ENCODE assay signal across 22 cellular contexts in genomic region chr3:10280571-10280970, GRCh38. TPM values are rescaled to one million over a fixed set of nuclear protein-coding genes. Genes with fewer than 3 reads are reported as not detected.
"Had no signal": no experiment of that assay in that cellular context is flagged by ENCODE, and none has a peak within 500 bp of the region (broad histone marks: within the 10 kb centered on the region; RNA-seq: fewer than 3 reads in every experiment).

No MANE protein-coding gene starts in this region.

- H3K4me3 ChIP-seq: cardiac muscle cell, lung, thoracic aorta, upper lobe of left lung had no signal

- ATAC-seq: activated CD8-positive, alpha-beta memory T cell treated with anti-CD3 and anti-CD28 coated beads, Interleukin-2, amount 10 ng/mL, durations not matched to agents 7 days and 5 days; activated naive CD4-positive, alpha-beta T cell treated with anti-CD3 and anti-CD28 coated beads, Interleukin-2, amount 50 U/mL, for 72 hours; effector memory CD8-positive, alpha-beta T cell; foreskin keratinocyte; left lobe of liver; stimulated activated naive B cell treated with anti-CD40 and anti-IgM and Interleukin-4, amounts not matched to agents 10 μg/mL and 1 μg/mL and 100 μg/mL, for 72 hours had no signal

- H3K4me3 Mint-ChIP-seq: activated B cell treated with CpG ODN at 0.5 μM for 24 hours; activated CD8-positive, alpha-beta memory T cell treated with anti-CD3 and anti-CD28 coated beads, Interleukin-2, amount 10 ng/mL, durations not matched to agents 7 days and 5 days; effector memory CD8-positive, alpha-beta T cell; nephron progenitor cell; stimulated activated naive B cell treated with anti-CD40 and anti-IgM and Interleukin-4, amounts not matched to agents 10 μg/mL and 1 μg/mL and 100 μg/mL, for 72 hours had no signal

- H3K27ac Mint-ChIP-seq: activated B cell treated with CpG ODN at 0.5 μM for 24 hours; activated CD8-positive, alpha-beta memory T cell treated with anti-CD3 and anti-CD28 coated beads, Interleukin-2, amount 10 ng/mL, durations not matched to agents 7 days and 5 days; activated naive CD4-positive, alpha-beta T cell treated with anti-CD3 and anti-CD28 coated beads, Interleukin-2, amount 50 U/mL, for 72 hours; stimulated activated naive B cell treated with anti-CD40 and anti-IgM and Interleukin-4, amounts not matched to agents 10 μg/mL and 1 μg/mL and 100 μg/mL, for 72 hours had no signal

- H3K4me1 ChIP-seq: foreskin keratinocyte, upper lobe of left lung had no signal

- H3K9me3 ChIP-seq: thoracic aorta, upper lobe of left lung had no signal

- H3K9me3 Mint-ChIP-seq: activated B cell treated with CpG ODN at 0.5 μM for 24 hours; activated naive CD4-positive, alpha-beta T cell treated with anti-CD3 and anti-CD28 coated beads, Interleukin-2, amount 50 U/mL, for 72 hours; effector memory CD8-positive, alpha-beta T cell; nephron progenitor cell; stimulated activated naive B cell treated with anti-CD40 and anti-IgM and Interleukin-4, amounts not matched to agents 10 μg/mL and 1 μg/mL and 100 μg/mL, for 72 hours had no signal

- H3K27me3 Mint-ChIP-seq: activated B cell treated with CpG ODN at 0.5 μM for 24 hours; activated CD8-positive, alpha-beta memory T cell treated with anti-CD3 and anti-CD28 coated beads, Interleukin-2, amount 10 ng/mL, durations not matched to agents 7 days and 5 days; effector memory CD8-positive, alpha-beta T cell; stimulated activated naive B cell treated with anti-CD40 and anti-IgM and Interleukin-4, amounts not matched to agents 10 μg/mL and 1 μg/mL and 100 μg/mL, for 72 hours had no signal

- H3K27me3 ChIP-seq: cardiac muscle cell, foreskin keratinocyte, upper lobe of left lung had no signal

- FAIRE-seq: islet of Langerhans had no signal

- DNase-seq: activated B cell treated with CpG ODN at 0.5 μM for 24 hours; activated CD4-positive, alpha-beta T cell treated with anti-CD3 and anti-CD28 coated beads, Interleukin-2, amount 50 U/mL, for 1 hour; activated CD8-positive, alpha-beta memory T cell treated with anti-CD3 and anti-CD28 coated beads, Interleukin-2, amount 10 ng/mL, durations not matched to agents 7 days and 5 days; activated gamma-delta T cell treated with Interleukin-2 at 50 U/mL for 16 hours; activated T-cell treated with anti-CD3 and anti-CD28 coated beads, Interleukin-2, amount 50 U/mL, for 1 hour; amniotic stem cell; effector memory CD8-positive, alpha-beta T cell; foreskin keratinocyte; hippocampal formation; midbrain; nephron progenitor cell; occipital lobe; stimulated activated naive B cell treated with anti-CD40 and anti-IgM and Interleukin-4, amounts not matched to agents 10 μg/mL and 1 μg/mL and 100 μg/mL, for 72 hours; upper lobe of left lung had no signal

- H3K27ac ChIP-seq: cardiac muscle cell, epithelial cell of prostate, foreskin keratinocyte, thoracic aorta, upper lobe of left lung had no signal

RNA-seq across cellular contexts. Expression of gene GHRL, which starts 12.2 kb away (rescaled TPM):
- total RNA-seq: activated naive CD4-positive, alpha-beta T cell treated with anti-CD3 and anti-CD28 coated beads, Interleukin-2, amount 50 U/mL, for 72 hours; foreskin keratinocyte; occipital lobe; renal cortical epithelial cell had no signal
- polyA plus RNA-seq: foreskin keratinocyte had no signal
